ENCODE assay signal across 31 cellular contexts in genomic region chr2:16308816-16309215, GRCh38.
"Had no signal": no experiment of that assay in that cellular context is flagged by ENCODE, and none has a peak within 500 bp of the region (broad histone marks: within the 10 kb centered on the region; RNA-seq: fewer than 3 reads in every experiment).

No MANE protein-coding gene starts in this region.

- H3K27me3 ChIP-seq: adrenal gland, ascending aorta, body of pancreas, brain microvascular endothelial cell, cardiac muscle cell had no signal

- H3K36me3 ChIP-seq: adrenal gland, ascending aorta, brain microvascular endothelial cell, breast epithelium, cardiac muscle cell had no signal

- H3K27ac ChIP-seq: adrenal gland, ascending aorta, body of pancreas, brain microvascular endothelial cell, breast epithelium, cardiac muscle cell had no signal

- H3K4me1 ChIP-seq: adrenal gland, ascending aorta, body of pancreas, breast epithelium had no signal

- H3K9me3 ChIP-seq: adrenal gland, ascending aorta, body of pancreas, breast epithelium had no signal

- DNase-seq: activated effector memory CD4-positive, alpha-beta T cell treated with anti-CD3 and anti-CD28 coated beads, Interleukin-2, amount 50 U/mL, for 16 hours; activated effector memory CD4-positive, alpha-beta T cell treated with Interleukin-2 at 50 U/mL for 16 hours; activated gamma-delta T cell; activated gamma-delta T cell treated with Interleukin-2 at 50 U/mL for 16 hours; activated naive CD4-positive, alpha-beta T cell; activated naive CD4-positive, alpha-beta T cell treated with anti-CD3 and anti-CD28 coated beads for 36 hours; activated naive CD4-positive, alpha-beta T cell treated with anti-CD3 and anti-CD28 coated beads, Interleukin-2, amount 10 ng/mL, durations not matched to agents 7 days and 5 days; activated naive CD4-positive, alpha-beta T cell treated with anti-CD3 and anti-CD28 coated beads, Interleukin-2, amount 50 U/mL, for 16 hours; activated naive CD4-positive, alpha-beta T cell treated with Interleukin-2 at 50 U/mL for 16 hours; activated naive CD8-positive, alpha-beta T cell treated with anti-CD3 and anti-CD28 coated beads for 36 hours; activated naive CD8-positive, alpha-beta T cell treated with anti-CD3 and anti-CD28 coated beads, Interleukin-2, amount 10 ng/mL, durations not matched to agents 7 days and 5 days; activated naive CD8-positive, alpha-beta T cell treated with anti-CD3 and anti-CD28 coated beads, Interleukin-2, amount 50 U/mL, for 24 hours; activated T-cell treated with anti-CD3 and anti-CD28 coated beads, Interleukin-2, amount 50 U/mL, for 24 hours; activated T-cell treated with anti-CD3 and anti-CD28 coated beads, Interleukin-2, amount 50 U/mL, for 4 hours; activated T-cell treated with anti-CD3 and anti-CD28 coated beads, Interleukin-2, amount 50 U/mL, for 48 hours; activated T-cell treated with anti-CD3 and anti-CD28 coated beads, Interleukin-2, amount 50 U/mL, for 72 hours; adrenal gland; amniotic stem cell; amygdala; anterior cingulate cortex; aorta; body of pancreas; brain microvascular endothelial cell; caudate nucleus; central memory CD4-positive, alpha-beta T cell; cerebellar nuclear complex had no signal

- FAIRE-seq: astrocyte, bronchial epithelial cell had no signal

- H3K4me3 ChIP-seq: adrenal gland, ascending aorta, body of pancreas, breast epithelium, cardiac muscle cell had no signal
